In genomic region chr13:65368832-65369231, GRCh38 we compare ENCODE assay signal across 5 cellular contexts.
"Had no signal": no experiment of that assay in that cellular context is flagged by ENCODE, and none has a peak within 500 bp of the region (broad histone marks: within the 10 kb centered on the region; RNA-seq: fewer than 3 reads in every experiment).

No MANE protein-coding gene starts in this region.

- H3K27ac ChIP-seq: HL-60 had no signal

- H3K27ac Mint-ChIP-seq: IgD-negative memory B cell had no signal

- H3K36me3 Mint-ChIP-seq: IgD-negative memory B cell had no signal

- H3K4me1 Mint-ChIP-seq: IgD-negative memory B cell had no signal

- DNase-seq: IMR-90, KBM-7 had no signal

- H3K4me3 Mint-ChIP-seq: IgD-negative memory B cell had no signal

- H3K4me3 ChIP-seq: K562 had no signal

- H3K27me3 Mint-ChIP-seq: IgD-negative memory B cell had no signal
